ENCODE assay signal across 1 cellular context in genomic region chr2:241315183-241315878, GRCh38.
TF ChIP-seq lines count a peak whose summit lies in the region.

TSS of gene HDLBP (minus strand) at chr2:241315672. CDS start at chr2:241266869, 48,803 bp downstream.

TF ChIP-seq in H1, 55 proteins besides CTCF, POLR2A, EP300 and RAD21 (continued from another document):
- TF ChIP-seq ATF2 (IDR thresholded peaks at IDR 0.05; ENCODE audit: low read length) (no peak; the same call in 1 of the 2 replicates), CBX8 (IDR thresholded peaks at IDR 0.05; ENCODE audit: borderline replicate concordance, low read depth, low read length) (no peak), BRCA1 (IDR thresholded peaks at IDR 0.05; ENCODE audit: low read depth, low read length) (no peak), TBP (IDR thresholded peaks at IDR 0.05; ENCODE audit: low read depth, low read length) (peak; percentile 66; the same call in 1 of the 2 replicates), JUN (IDR thresholded peaks at IDR 0.05; ENCODE audit: low read depth, low read length) (no peak)
